ENCODE assay signal across 21 cellular contexts in genomic region chr2:70475266-70475665, GRCh38.
A peak's percentile ranks its signal among the peaks of the same experiment; 100 is the strongest.
DNase-seq lines count a peak whose midpoint lies in the region; ATAC-seq and TF ChIP-seq lines count a peak whose summit lies in the region.
"Had no signal": no experiment of that assay in that cellular context is flagged by ENCODE, and none has a peak within 500 bp of the region (broad histone marks: within the 10 kb centered on the region; RNA-seq: fewer than 3 reads in every experiment).

No MANE protein-coding gene starts in this region.

- H3F3A ChIP-seq in PC-3 (ENCODE audit: low read length, unreplicated experiment) = no peaks in the 10 kb centered on the region

- BruUV-seq in PC-3 (replicated peaks; lab: Mats Ljungman, UMichigan) = no TSS peak

- H3K4me3 ChIP-seq in CD4-positive, alpha-beta memory T cell (ENCODE audit: low read length in 2 of 2) = peak overlapping the region in 1 of 2 donors; percentile 19
- no peak overlapping the region for H3K4me3 ChIP-seq in mucosa of descending colon
- no peak overlapping the region for H3K4me3 ChIP-seq in PC-3 (ENCODE audit: low read length)
- H3K4me3 ChIP-seq: stomach had no signal

- no peaks in the 10 kb centered on the region for H3K36me3 ChIP-seq in CD4-positive, alpha-beta memory T cell (ENCODE audit: insufficient read depth, low read length)
- no peaks in the 10 kb centered on the region for H3K36me3 ChIP-seq in mucosa of descending colon (ENCODE audit: low read depth)
- H3K36me3 ChIP-seq in PC-3 (ENCODE audit: low read depth, low read length) = no peaks in the 10 kb centered on the region
- H3K36me3 ChIP-seq: stomach had no signal

- H3K9me2 ChIP-seq in PC-3 (replicated peaks; ENCODE audit: low read length) = no peaks in the 10 kb centered on the region

- CTCF ChIA-PET in CD4-positive, alpha-beta memory T cell (lab: Charles Lee; ENCODE audit: partially characterized antibody) = interaction anchor here (1.6 kb wide), 1 partner anchor 83 kb away, joined by 4 read pairs; no protein-coding TSS in a partner anchor
- CTCF ChIA-PET in activated CD8-positive, alpha-beta T cell treated with anti-CD3 and anti-CD28 coated beads, Interleukin-2, amount 10 ng/mL, durations not matched to agents 7 days and 5 days (lab: Charles Lee) = interaction anchor here (1.4 kb wide), 1 partner anchor 142 kb away, joined by 3 read pairs; no protein-coding TSS in a partner anchor
- CTCF ChIA-PET in RWPE1 (lab: Yijun Ruan, JAX) (interaction anchor here (0.7 kb wide), 1 partner anchor 29 kb away, joined by 3 read pairs; no protein-coding TSS in a partner anchor), PC-3 (lab: Charles Lee) (no interaction called here)

- TF ChIP-seq CTCF in mucosa of descending colon (IDR thresholded peaks at IDR 0.05) (no peak), RWPE1 (conservative IDR thresholded peaks at IDR 0.05; ENCODE audit: low read depth) (no peak), PC-3 (conservative IDR thresholded peaks at IDR 0.05; ENCODE audit: low read depth, low read length) (no peak)

- POLR2A ChIA-PET in CD4-positive, alpha-beta memory T cell (lab: Charles Lee; ENCODE audit: partially characterized antibody) = interaction anchor here (1.4 to 1.8 kb wide), 2 partner anchors 35 to 42 kb away, joined by 4 to 6 read pairs; no protein-coding TSS in a partner anchor
- POLR2A ChIA-PET in activated CD8-positive, alpha-beta T cell treated with anti-CD3 and anti-CD28 coated beads, Interleukin-2, amount 10 ng/mL, durations not matched to agents 7 days and 5 days (lab: Charles Lee) = interaction anchor here (0.9 kb wide), 1 partner anchor 34 kb away, joined by 3 read pairs; no protein-coding TSS in a partner anchor
- POLR2A ChIA-PET in RWPE1 (lab: Yijun Ruan, JAX; ENCODE audit: low non-redundant PET) (no interaction called here), PC-3 (lab: Charles Lee; ENCODE audit: unreplicated experiment) (no interaction called here)

- peaks cover 4% of the 10 kb centered on the region; the same call in 1 of the 2 replicates for H3K79me2 ChIP-seq in PC-3 (ENCODE audit: low read length)

- no peak overlapping the region for H2AFZ ChIP-seq in PC-3 (ENCODE audit: low read length)

- no peak overlapping the region for H3K27ac ChIP-seq in CD4-positive, alpha-beta memory T cell (ENCODE audit: low read depth, low read length)
- H3K27ac ChIP-seq in RWPE1 (no peak overlapping the region), PC-3 (ENCODE audit: low read length) (no peak overlapping the region)
- H3K27ac ChIP-seq: stomach had no signal

- DNase-seq in CD4-positive, alpha-beta memory T cell = peak in 4 of 5 donors; percentile 3 to 24 (median 13)
- DNase-seq in activated CD8-positive, alpha-beta T cell treated with anti-CD3 and anti-CD28 coated beads, Interleukin-2, amount 10 ng/mL, durations not matched to agents 7 days and 5 days = no peak
- no peak for DNase-seq in mucosa of descending colon
- DNase-seq in NCI-H1694 (lab: John Stamatoyannopoulos, UW) = no peak
- DNase-seq in NCI-H446 (lab: John Stamatoyannopoulos, UW) = no peak
- no peak for DNase-seq in RWPE1 (ENCODE audit: low spot score)
- no peak for DNase-seq in PC-3
- DNase-seq: activated CD4-positive, alpha-beta T cell treated with anti-CD3 and anti-CD28 coated beads for 1 hour; activated effector memory CD4-positive, alpha-beta T cell treated with anti-CD3 and anti-CD28 coated beads, Interleukin-2, amount 50 U/mL, for 16 hours; caudate nucleus; effector CD4-positive, alpha-beta T cell; H9; NCI-H1930; NK-92 treated with Interleukin-12 subunit alpha and Interleukin-12 subunit beta, amount 100 ng/mL, for 24 hours; right cardiac atrium; RPMI8226; stomach; trophoblast cell had no signal

- H3K4me1 Mint-ChIP-seq in CD4-positive, alpha-beta memory T cell = peaks cover 12 to 39% (median 28%) of the 10 kb centered on the region in 4 donors
- peaks cover 33% of the 10 kb centered on the region for H3K4me1 Mint-ChIP-seq in activated CD8-positive, alpha-beta T cell treated with anti-CD3 and anti-CD28 coated beads, Interleukin-2, amount 10 ng/mL, durations not matched to agents 7 days and 5 days (ENCODE audit: low read depth)

- H3K36me3 Mint-ChIP-seq in CD4-positive, alpha-beta memory T cell = no peaks in the 10 kb centered on the region
- H3K36me3 Mint-ChIP-seq in activated CD8-positive, alpha-beta T cell treated with anti-CD3 and anti-CD28 coated beads, Interleukin-2, amount 10 ng/mL, durations not matched to agents 7 days and 5 days (ENCODE audit: low read depth) = no peaks in the 10 kb centered on the region
- H3K36me3 Mint-ChIP-seq: IgD-negative memory B cell had no signal

- no peaks in the 10 kb centered on the region for H4K20me1 ChIP-seq in PC-3 (ENCODE audit: low read length)

- H3K4me3 Mint-ChIP-seq in CD4-positive, alpha-beta memory T cell = peak overlapping the region in 7 of 8 donors; percentile 30 to 80 (median 50)
- H3K4me3 Mint-ChIP-seq in activated CD8-positive, alpha-beta T cell treated with anti-CD3 and anti-CD28 coated beads, Interleukin-2, amount 10 ng/mL, durations not matched to agents 7 days and 5 days = no peak overlapping the region
- H3K4me3 Mint-ChIP-seq: H9 had no signal

- intact Hi-C loops in CD4-positive, alpha-beta memory T cell (cut with micrococcal nuclease) = no loop called here
- intact Hi-C loops in mucosa of descending colon (cut with DNase I, micrococcal nuclease) (no loop called here), PC-3 (cut with micrococcal nuclease) (no loop called here)

- H3K4me1 ChIP-seq in CD4-positive, alpha-beta memory T cell (ENCODE audit: insufficient read depth, low read length) = peaks cover 29% of the 10 kb centered on the region
- H3K4me1 ChIP-seq in mucosa of descending colon (ENCODE audit: low read depth) (no peaks in the 10 kb centered on the region), PC-3 (ENCODE audit: insufficient read depth, low read length) (peaks cover 9% of the 10 kb centered on the region)

- ATAC-seq in GM19351 (IDR thresholded peaks at IDR 0.05; ENCODE audit: unreplicated experiment) (peak; percentile 55), mucosa of descending colon (peak; percentile 35), PC-3 (no peak)
- ATAC-seq in activated CD8-positive, alpha-beta T cell treated with anti-CD3 and anti-CD28 coated beads, Interleukin-2, amount 10 ng/mL, durations not matched to agents 7 days and 5 days = peak; percentile 44
- ATAC-seq: right cardiac atrium, SK-N-SH treated with all-trans-retinoic acid at 6 μM for 48 hours had no signal

- H3K27ac Mint-ChIP-seq in CD4-positive, alpha-beta memory T cell = peak overlapping the region in 4 of 7 donors; percentile 43 to 90 (median 73)
- peak overlapping the region; percentile 47 for H3K27ac Mint-ChIP-seq in activated CD8-positive, alpha-beta T cell treated with anti-CD3 and anti-CD28 coated beads, Interleukin-2, amount 10 ng/mL, durations not matched to agents 7 days and 5 days
- H3K27ac Mint-ChIP-seq: H9 had no signal

- no peaks in the 10 kb centered on the region for H3K9me3 Mint-ChIP-seq in CD4-positive, alpha-beta memory T cell
- H3K9me3 Mint-ChIP-seq in activated CD8-positive, alpha-beta T cell treated with anti-CD3 and anti-CD28 coated beads, Interleukin-2, amount 10 ng/mL, durations not matched to agents 7 days and 5 days (ENCODE audit: insufficient read depth) = no peaks in the 10 kb centered on the region
- H3K9me3 Mint-ChIP-seq: H9, IgD-negative memory B cell had no signal

- no peaks in the 10 kb centered on the region for H3K9me3 ChIP-seq in CD4-positive, alpha-beta memory T cell (ENCODE audit: control insufficient read depth in 1 of 2, low read length in 2 of 2)
- no peaks in the 10 kb centered on the region for H3K9me3 ChIP-seq in mucosa of descending colon
- no peaks in the 10 kb centered on the region for H3K9me3 ChIP-seq in PC-3 (ENCODE audit: low read length)
- H3K9me3 ChIP-seq: stomach had no signal

- no peak overlapping the region for H3K4me2 ChIP-seq in PC-3 (ENCODE audit: low read length)

- peaks cover 0 to 1% of the 10 kb centered on the region in 2 donors for H3K27me3 Mint-ChIP-seq in CD4-positive, alpha-beta memory T cell
- H3K27me3 Mint-ChIP-seq in activated CD8-positive, alpha-beta T cell treated with anti-CD3 and anti-CD28 coated beads, Interleukin-2, amount 10 ng/mL, durations not matched to agents 7 days and 5 days (ENCODE audit: low read depth) = peaks cover 9% of the 10 kb centered on the region

- H3K27me3 ChIP-seq in CD4-positive, alpha-beta memory T cell (ENCODE audit: insufficient read depth, low read length) = no peaks in the 10 kb centered on the region
- H3K27me3 ChIP-seq in PC-3 (ENCODE audit: low read length) = no peaks in the 10 kb centered on the region
- H3K27me3 ChIP-seq: stomach had no signal

- H3K9ac ChIP-seq in PC-3 (ENCODE audit: low read length) = no peak overlapping the region

Comparison
In these comparisons a context has a peak if more than half of its experiments do, and no peak if none do; other contexts are left out.
1. DNase-seq: peak in CD4-positive, alpha-beta memory T cell (4 of 5); none in activated CD8-positive, alpha-beta T cell treated with anti-CD3 and anti-CD28 coated beads, Interleukin-2, amount 10 ng/mL, durations not matched to agents 7 days and 5 days (single experiment), mucosa of descending colon (0 of 3), NCI-H1694 (single experiment), NCI-H446 (0 of 2), RWPE1 (single experiment) and PC-3 (single experiment).
2. POLR2A ChIA-PET loops: an anchor here in CD4-positive, alpha-beta memory T cell (1.4 to 1.8 kb wide) and activated CD8-positive, alpha-beta T cell treated with anti-CD3 and anti-CD28 coated beads, Interleukin-2, amount 10 ng/mL, durations not matched to agents 7 days and 5 days (0.9 kb wide); none called in RWPE1 and PC-3.